In the genomic region with DNA sequence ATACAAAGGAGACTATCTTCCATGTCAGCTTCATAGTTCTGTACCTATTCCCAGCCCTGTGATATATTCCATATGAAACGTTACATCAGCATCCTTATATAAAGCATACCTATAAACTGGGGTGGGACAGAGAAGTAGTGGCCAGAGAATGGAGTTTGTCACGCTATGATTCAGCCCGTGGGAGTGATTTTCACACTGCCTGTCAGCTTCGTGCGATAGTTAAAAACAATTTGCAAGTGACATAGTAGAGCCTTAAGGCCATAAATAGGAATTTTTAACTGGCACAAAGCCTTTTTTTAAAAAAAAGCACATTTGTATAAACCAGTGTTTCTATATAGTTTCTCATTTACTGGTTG, we compare ENCODE assay signal across 16 cellular contexts. TPM values are rescaled to one million over a fixed set of nuclear protein-coding genes. Genes with fewer than 3 reads are reported as not detected.
DNase-seq lines count a peak whose midpoint lies in the region; ATAC-seq and TF ChIP-seq lines count a peak whose summit lies in the region.
"Had no signal": no experiment of that assay in that cellular context is flagged by ENCODE, and none has a peak within 500 bp of the region (broad histone marks: within the 10 kb centered on the region; RNA-seq: fewer than 3 reads in every experiment).

No MANE protein-coding gene starts in this region.

- H3K36me3 ChIP-seq in left ventricle myocardium inferior: no peaks in the 10 kb centered on the region
- H3K36me3 ChIP-seq in SK-N-MC (ENCODE audit: insufficient read depth, low read length): no peaks in the 10 kb centered on the region
- no peaks in the 10 kb centered on the region for H3K36me3 ChIP-seq in fibroblast of lung (ENCODE audit: control insufficient read depth, insufficient read depth, low read length)
- H3K36me3 ChIP-seq in upper lobe of left lung: no peaks in the 10 kb centered on the region
- H3K36me3 ChIP-seq: lower lobe of right lung, Peyer's patch, tibial nerve had no signal

- intact Hi-C loops in left ventricle myocardium inferior (cut with micrococcal nuclease) (no loop called here), Right ventricle myocardium inferior (cut with DNase I) (no loop called here)

- no peak overlapping the region for H3K9ac ChIP-seq in SK-N-MC (ENCODE audit: insufficient read length)
- no peak overlapping the region for H3K9ac ChIP-seq in fibroblast of lung (ENCODE audit: insufficient read depth, low read length)

- DNase-seq in left ventricle myocardium inferior (no peak), Right ventricle myocardium inferior (ENCODE audit: missing footprints) (no peak), SK-N-MC (ENCODE audit: low read depth, low spot score) (no peak), fibroblast of lung (ENCODE audit: low read depth in 2 of 2) (peak in 1 of 2 donors; percentile 68), upper lobe of left lung (no peak), SHP77 treated with DMSO at 0.1 percent for 48 hours (lab: John Stamatoyannopoulos, UW) (no peak), NCI-H2196 (lab: John Stamatoyannopoulos, UW; ENCODE audit: unreplicated experiment) (no peak)
- DNase-seq: ACHN; activated CD4-positive, alpha-beta T cell treated with anti-CD3 and anti-CD28 coated beads, Interleukin-2, amount 50 U/mL, for 4 hours; lower lobe of right lung; NCI-H2227 treated with DMSO at 0.1 percent for 48 hours; Peyer's patch had no signal

- H3K4me1 ChIP-seq in left ventricle myocardium inferior (peaks cover 68% of the 10 kb centered on the region), fibroblast of lung (ENCODE audit: control insufficient read depth, extremely low read depth, insufficient read depth, low read length) (peaks cover 13% of the 10 kb centered on the region), upper lobe of left lung (peaks cover 0 to 24% (median 14%) of the 10 kb centered on the region in 4 donors)
- H3K4me1 ChIP-seq: Peyer's patch had no signal

- H3K27me3 ChIP-seq in left ventricle myocardium inferior (ENCODE audit: low read depth) (no peaks in the 10 kb centered on the region), fibroblast of lung (ENCODE audit: control insufficient read depth, insufficient read depth, low read length) (no peaks in the 10 kb centered on the region), upper lobe of left lung (no peaks in the 10 kb centered on the region)
- H3K27me3 ChIP-seq: hepatocyte, Peyer's patch, tibial nerve had no signal

- no peak overlapping the region for H2AFZ ChIP-seq in fibroblast of lung (ENCODE audit: low read length)
- H2AFZ ChIP-seq: hepatocyte had no signal

- no peak overlapping the region for H3K4me3 ChIP-seq in left ventricle myocardium inferior
- peak overlapping the region; percentile 20; the same call in 1 of the 2 replicates for H3K4me3 ChIP-seq in SK-N-MC
- H3K4me3 ChIP-seq in fibroblast of lung (replicated peaks in 1 of 4; ENCODE audit: control extremely low read depth in 1 of 4, insufficient read depth in 1 of 4, low read depth in 3 of 4, low read length in 4 of 4): peak overlapping the region in 1 of 4 experiments; percentile 13
- no peak overlapping the region for H3K4me3 ChIP-seq in upper lobe of left lung
- H3K4me3 ChIP-seq: hepatocyte, lower lobe of right lung, Peyer's patch, tibial nerve had no signal

- H3K9me3 ChIP-seq in left ventricle myocardium inferior (replicated peaks): no peaks in the 10 kb centered on the region
- H3K9me3 ChIP-seq in SK-N-MC (ENCODE audit: low read depth, low read length): no peaks in the 10 kb centered on the region
- no peaks in the 10 kb centered on the region for H3K9me3 ChIP-seq in fibroblast of lung (ENCODE audit: control insufficient read depth, insufficient read depth, low read depth, low read length)
- no peaks in the 10 kb centered on the region for H3K9me3 ChIP-seq in upper lobe of left lung
- H3K9me3 ChIP-seq: lower lobe of right lung, Peyer's patch, tibial nerve had no signal

- WGBS in upper lobe of left lung, 2 donors: 85 to 98% methylated on average over 5 of the region's 5 CpGs

- TF ChIP-seq POLR2A in upper lobe of left lung (IDR thresholded peaks at IDR 0.05): no peak

- no peaks in the 10 kb centered on the region for H4K20me1 ChIP-seq in fibroblast of lung (ENCODE audit: control insufficient read depth, extremely low read depth, insufficient read depth, low read length)

- H3K79me2 ChIP-seq in fibroblast of lung (ENCODE audit: control insufficient read depth, insufficient read depth, low read length): peaks cover 60% of the 10 kb centered on the region

- ATAC-seq in Right ventricle myocardium inferior: no peak
- ATAC-seq in GM21528 (IDR thresholded peaks at IDR 0.05; ENCODE audit: low FRiP score, unreplicated experiment): no peak
- ATAC-seq in upper lobe of left lung (ENCODE audit: low FRiP score in 2 of 2): no peak
- ATAC-seq: lower lobe of right lung had no signal

- TF ChIP-seq CTCF in left ventricle myocardium inferior (IDR thresholded peaks at IDR 0.05; ENCODE audit: borderline replicate concordance) (no peak), fibroblast of lung (conservative IDR thresholded peaks at IDR 0.05 in 1 of 2, IDR thresholded peaks at IDR 0.05 in 1 of 2; ENCODE audit: low read depth in 1 of 2, low read length in 2 of 2) (no peak), upper lobe of left lung (IDR thresholded peaks at IDR 0.05) (no peak)

- H3K27ac ChIP-seq in left ventricle myocardium inferior (replicated peaks) (peak overlapping the region; percentile 17), SK-N-MC (peak overlapping the region; percentile 86), fibroblast of lung (ENCODE audit: insufficient read depth, low read length) (no peak overlapping the region), upper lobe of left lung (no peak overlapping the region)
- H3K27ac ChIP-seq: hepatocyte, HL-60, lower lobe of right lung, Peyer's patch had no signal

- TF ChIP-seq EP300 in upper lobe of left lung (IDR thresholded peaks at IDR 0.05): no peak

- peak overlapping the region; percentile 23 for H3K4me2 ChIP-seq in fibroblast of lung (ENCODE audit: extremely low read depth, insufficient read depth, low read length)
- H3K4me2 ChIP-seq: hepatocyte had no signal

RNA-seq across cellular contexts. Expression of gene PKP4, which starts 30.2 kb away (rescaled TPM):
- total RNA-seq in left ventricle myocardium inferior: 47.6 TPM
- 47.9 TPM for total RNA-seq in Right ventricle myocardium inferior
- 32.6 and 56.3 TPM in 2 replicates for total RNA-seq in fibroblast of lung
- 36.6 and 44.5 TPM in 2 replicates for polyA plus RNA-seq in fibroblast of lung
- 29.6 and 38.2 TPM in 2 replicates for polyA plus RNA-seq in fibroblast of lung (2012)
- polyA minus RNA-seq in fibroblast of lung (ENCODE audit: low replicate concordance): 93.5 and 189 TPM in 2 replicates
- 100 to 1,000 TPM in 1 of 6 donors, 10 to 100 TPM in 5; 37.5 to 160 (median 60.8) TPM for total RNA-seq in upper lobe of left lung

RNA-seq across cellular contexts. Expression of gene CCDC148, which starts 30.4 kb away (rescaled TPM):
- total RNA-seq in left ventricle myocardium inferior: 0.30 TPM
- total RNA-seq in Right ventricle myocardium inferior: 0.78 TPM
- 1.0 and 1.2 TPM in 2 replicates for total RNA-seq in fibroblast of lung
- 0.61 and 1.2 TPM in 2 replicates for polyA plus RNA-seq in fibroblast of lung
- 0.58 and 1.2 TPM in 2 replicates for polyA plus RNA-seq in fibroblast of lung (2012)
- not detected in 2 replicates for polyA minus RNA-seq in fibroblast of lung (ENCODE audit: low replicate concordance)
- total RNA-seq in upper lobe of left lung: 1 to 10 TPM in 5 of 6 donors, under 1 TPM in 1; 0.69 to 4.2 (median 1.9) TPM
- total RNA-seq: Peyer's patch had no signal

Comparison
In these comparisons a context has a peak if more than half of its experiments do, and no peak if none do; other contexts are left out.
1. H3K27ac ChIP-seq: peak in left ventricle myocardium inferior (single experiment) and SK-N-MC (single experiment); none in fibroblast of lung (single experiment) and upper lobe of left lung (0 of 4).